23 cellular contexts compared by ENCODE assay signal in the genomic region with DNA sequence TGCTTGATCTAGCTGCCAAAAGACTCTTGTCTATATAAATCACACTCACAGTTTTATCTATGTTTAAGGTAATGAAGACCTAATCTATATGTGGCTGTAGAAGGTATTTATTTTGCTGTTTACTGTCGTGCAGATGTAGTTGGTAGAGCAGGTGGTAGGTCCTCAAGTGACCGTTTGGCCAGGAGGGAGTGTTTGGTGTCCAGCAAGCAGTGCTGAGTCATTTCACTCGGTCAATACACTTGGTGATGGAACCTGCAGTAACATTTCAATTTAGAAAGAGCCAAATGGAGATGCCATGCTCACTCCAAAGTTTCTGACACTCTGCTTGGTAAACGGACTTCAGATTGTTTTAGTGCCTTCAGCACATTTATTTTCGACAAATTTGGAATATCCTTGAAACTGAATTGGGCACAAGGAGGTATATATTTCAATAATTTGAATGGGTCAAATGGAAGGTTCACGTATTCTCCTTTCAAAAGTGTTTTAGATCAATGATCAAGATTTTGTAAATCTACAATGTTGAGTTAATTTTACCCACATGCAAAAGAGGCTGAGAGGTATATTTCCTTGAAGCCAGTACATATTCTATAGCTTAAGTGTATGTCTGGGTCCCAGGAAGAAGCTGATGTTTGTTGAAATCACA. TPM values are rescaled to one million over a fixed set of nuclear protein-coding genes. Genes with fewer than 3 reads are reported as not detected.
DNase-seq lines count a peak whose midpoint lies in the region; ATAC-seq and TF ChIP-seq lines count a peak whose summit lies in the region.
"Had no signal": no experiment of that assay in that cellular context is flagged by ENCODE, and none has a peak within 500 bp of the region (broad histone marks: within the 10 kb centered on the region; RNA-seq: fewer than 3 reads in every experiment).

No MANE protein-coding gene starts in this region.

- H3K79me2 ChIP-seq in KMS-11 (ENCODE audit: insufficient read depth, low read depth), result no peaks in the 10 kb centered on the region
- H3K79me2 ChIP-seq: parathyroid adenoma had no signal

- H3K27ac ChIP-seq in KMS-11, result peak overlapping the region; percentile 56
- H3K27ac ChIP-seq: parathyroid adenoma, sigmoid colon, SJCRH30, suprapubic skin had no signal

- no peaks in the 10 kb centered on the region for H4K20me1 ChIP-seq in KMS-11 (ENCODE audit: insufficient read depth)

- peaks cover 68% of the 10 kb centered on the region for H3K4me1 ChIP-seq in KMS-11 (ENCODE audit: low read depth, poor library complexity, severe bottlenecking)
- H3K4me1 ChIP-seq: sigmoid colon, SJCRH30 had no signal

- TF ChIP-seq CTCF in KMS-11 (conservative IDR thresholded peaks at IDR 0.05; ENCODE audit: low read depth, low read length) (no peak), type B pancreatic cell (conservative IDR thresholded peaks at IDR 0.05) (no peak)

- peak overlapping the region; percentile 44; the same call in 1 of the 2 replicates for H2AFZ ChIP-seq in KMS-11 (ENCODE audit: low read depth)
- H2AFZ ChIP-seq: parathyroid adenoma had no signal

- DNase-seq in COLO668 (lab: John Stamatoyannopoulos, UW; ENCODE audit: unreplicated experiment) (peak; percentile 26), SHP77 (lab: John Stamatoyannopoulos, UW) (peak; percentile 85 to 89), midbrain (lab: John Stamatoyannopoulos, UW) (peak; percentile 14), type B pancreatic cell (ENCODE audit: extremely low spot score, unreplicated experiment) (no peak), SIG-M5 (lab: John Stamatoyannopoulos, UW) (no peak)
- DNase-seq: activated CD4-positive, alpha-beta T cell treated with anti-CD3 and anti-CD28 coated beads, Interleukin-2, amount 10 ng/mL, durations not matched to agents 7 days and 5 days; activated naive CD8-positive, alpha-beta T cell treated with anti-CD3 and anti-CD28 coated beads for 36 hours; CD4-positive, CD25-positive, alpha-beta regulatory T cell; DMS153; NCI-H1092; NCI-H2081 treated with DMSO at 0.1 percent for 48 hours; NCI-H524 treated with DMSO at 0.1 percent for 48 hours; sigmoid colon; SJCRH30 had no signal

- no peak overlapping the region for H3K4me3 ChIP-seq in KMS-11 (IDR thresholded peaks at IDR 0.05; ENCODE audit: insufficient read depth, low read depth, low read length)
- H3K4me3 ChIP-seq: sigmoid colon, SJCRH30, suprapubic skin had no signal

- ATAC-seq in HG03571 (IDR thresholded peaks at IDR 0.05; ENCODE audit: unreplicated experiment), result no peak

- no peaks in the 10 kb centered on the region for H3K9me3 Mint-ChIP-seq in type B pancreatic cell
- H3K9me3 Mint-ChIP-seq: activated CD4-positive, alpha-beta T cell treated with anti-CD3 and anti-CD28 coated beads, Interleukin-2, amount 10 ng/mL, durations not matched to agents 7 days and 5 days; activated naive CD8-positive, alpha-beta T cell treated with anti-CD3 and anti-CD28 coated beads for 36 hours; CD4-positive, CD25-positive, alpha-beta regulatory T cell; central memory CD8-positive, alpha-beta T cell; nephron had no signal

- peak overlapping the region; percentile 76 for H3K4me2 ChIP-seq in KMS-11

- H3K9ac ChIP-seq in KMS-11, result no peak overlapping the region; the same call in 1 of the 2 replicates
- H3K9ac ChIP-seq: parathyroid adenoma had no signal

- H3K27me3 ChIP-seq in KMS-11 (ENCODE audit: insufficient read depth, low read depth), result no peaks in the 10 kb centered on the region
- H3K27me3 ChIP-seq: sigmoid colon, SJCRH30, suprapubic skin had no signal

- no peaks in the 10 kb centered on the region for H3K27me3 Mint-ChIP-seq in type B pancreatic cell
- H3K27me3 Mint-ChIP-seq: activated CD4-positive, alpha-beta T cell treated with anti-CD3 and anti-CD28 coated beads, Interleukin-2, amount 10 ng/mL, durations not matched to agents 7 days and 5 days; activated naive CD8-positive, alpha-beta T cell treated with anti-CD3 and anti-CD28 coated beads for 36 hours; CD4-positive, CD25-positive, alpha-beta regulatory T cell; central memory CD8-positive, alpha-beta T cell had no signal

- H3K36me3 ChIP-seq in KMS-11 (ENCODE audit: insufficient read depth), result no peaks in the 10 kb centered on the region
- H3K36me3 ChIP-seq: sigmoid colon, SJCRH30, suprapubic skin had no signal

- H3K36me3 Mint-ChIP-seq in type B pancreatic cell, result no peaks in the 10 kb centered on the region
- H3K36me3 Mint-ChIP-seq: activated naive CD8-positive, alpha-beta T cell treated with anti-CD3 and anti-CD28 coated beads for 36 hours; CD4-positive, CD25-positive, alpha-beta regulatory T cell had no signal

- H3K4me1 Mint-ChIP-seq in type B pancreatic cell (ENCODE audit: unreplicated experiment), result peaks cover 3% of the 10 kb centered on the region

- H3K27ac Mint-ChIP-seq in type B pancreatic cell, result no peak overlapping the region
- H3K27ac Mint-ChIP-seq: activated CD4-positive, alpha-beta T cell treated with anti-CD3 and anti-CD28 coated beads, Interleukin-2, amount 10 ng/mL, durations not matched to agents 7 days and 5 days; activated naive CD8-positive, alpha-beta T cell treated with anti-CD3 and anti-CD28 coated beads for 36 hours had no signal

- H3K4me3 Mint-ChIP-seq in type B pancreatic cell, result no peak overlapping the region
- H3K4me3 Mint-ChIP-seq: activated CD4-positive, alpha-beta T cell treated with anti-CD3 and anti-CD28 coated beads, Interleukin-2, amount 10 ng/mL, durations not matched to agents 7 days and 5 days; activated naive CD8-positive, alpha-beta T cell treated with anti-CD3 and anti-CD28 coated beads for 36 hours; CD4-positive, CD25-positive, alpha-beta regulatory T cell; central memory CD8-positive, alpha-beta T cell; nephron had no signal

RNA-seq across cellular contexts. Expression of a gene that starts 7.5 kb away (rescaled TPM):
- total RNA-seq in type B pancreatic cell (ENCODE audit: low replicate concordance), result 0.21 TPM in 1 of 2 replicates, not detected in the other
- total RNA-seq: dermis microvascular lymphatic vessel endothelial cell, H1, LHCN-M2, SJCRH30 had no signal

RNA-seq across cellular contexts. Expression of a gene that starts 42.2 kb away (rescaled TPM):
- 1.2 TPM in 1 of 2 replicates, not detected in the other for total RNA-seq in type B pancreatic cell (ENCODE audit: low replicate concordance)
- total RNA-seq: activated naive CD8-positive, alpha-beta T cell treated with anti-CD3 and anti-CD28 coated beads for 36 hours; dermis microvascular lymphatic vessel endothelial cell; H1; LHCN-M2; sigmoid colon; SJCRH30; suprapubic skin had no signal

Comparison
In these comparisons a context has a peak if more than half of its experiments do, and no peak if none do; other contexts are left out.
1. DNase-seq: peak in COLO668 (single experiment), SHP77 (2 of 2) and midbrain (single experiment); none in type B pancreatic cell (single experiment) and SIG-M5 (single experiment).